ENCODE assay signal across 8 cellular contexts in the genomic region with DNA sequence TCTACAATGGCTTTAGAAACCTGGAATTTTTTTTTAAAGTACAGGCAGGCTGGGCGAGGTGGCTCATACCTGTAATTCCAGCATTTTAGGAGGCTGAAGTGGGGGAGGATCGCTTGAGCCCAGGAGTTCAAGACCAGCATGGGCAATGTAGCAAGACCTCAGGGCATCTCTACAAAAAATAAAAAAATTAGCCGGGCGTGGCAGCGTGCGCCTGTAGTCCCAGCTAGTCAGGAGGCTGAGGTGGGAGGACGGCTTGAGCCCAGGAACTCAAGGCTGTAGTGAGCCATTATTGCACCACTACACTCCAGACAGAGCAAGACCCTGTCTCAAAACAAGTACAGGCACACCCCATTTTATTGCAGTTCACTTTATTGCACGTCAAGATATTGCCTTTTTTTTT. TPM values are rescaled to one million over a fixed set of nuclear protein-coding genes. Genes with fewer than 3 reads are reported as not detected.
DNase-seq lines count a peak whose midpoint lies in the region; ATAC-seq, FAIRE-seq and TF ChIP-seq lines count a peak whose summit lies in the region.
"Had no signal": no experiment of that assay in that cellular context is flagged by ENCODE, and none has a peak within 500 bp of the region (broad histone marks: within the 10 kb centered on the region; RNA-seq: fewer than 3 reads in every experiment).

No MANE protein-coding gene starts in this region.

- H3K4me1 ChIP-seq in keratinocyte (ENCODE audit: control insufficient read depth, extremely low read depth, insufficient read depth, low read length), result peaks cover 47% of the 10 kb centered on the region
- H3K4me1 ChIP-seq in gastroesophageal sphincter, result peaks cover 0 to 15% (median 11%) of the 10 kb centered on the region in 3 donors

- no peak overlapping the region for H2AFZ ChIP-seq in keratinocyte (ENCODE audit: control insufficient read depth, low read length)

- H4K20me1 ChIP-seq in keratinocyte (ENCODE audit: control insufficient read depth, extremely low read depth, insufficient read depth, low read length), result no peaks in the 10 kb centered on the region

- H3K36me3 ChIP-seq in keratinocyte (ENCODE audit: control insufficient read depth in 2 of 2, extremely low read depth in 1 of 2, insufficient read depth in 2 of 2, low read length in 2 of 2) (no peaks in the 10 kb centered on the region), gastroesophageal sphincter (no peaks in the 10 kb centered on the region)
- H3K36me3 ChIP-seq: SJCRH30 had no signal

- FAIRE-seq in GM12891 (lab: Jason Lieb, UNC) (peak; percentile 20), keratinocyte (lab: Jason Lieb, UNC) (peak; percentile 20)

- H3K27me3 ChIP-seq in keratinocyte (ENCODE audit: control insufficient read depth, extremely low read depth, insufficient read depth, low read length), result no peaks in the 10 kb centered on the region
- peaks cover 96% of the 10 kb centered on the region for H3K27me3 ChIP-seq in gastroesophageal sphincter

- dilution Hi-C loops in keratinocyte (cut with MboI; ENCODE audit: extremely low pct_ligation_motif_present, low sequenced_read_pairs), result no loop called here

- no peak for TF ChIP-seq EP300 in gastroesophageal sphincter (IDR thresholded peaks at IDR 0.05)

- no peak for ATAC-seq in left lobe of liver
- ATAC-seq in gastroesophageal sphincter, result no peak

- DNase-seq in GM12891 (ENCODE audit: insufficient read length, low spot score), result no peak
- no peak for DNase-seq in keratinocyte (ENCODE audit: low read depth, low spot score)
- no peak for DNase-seq in left lobe of liver (ENCODE audit: low spot score)
- DNase-seq in NCI-H187 (lab: John Stamatoyannopoulos, UW), result no peak

- H3K4me3 ChIP-seq in keratinocyte (ENCODE audit: control insufficient read depth in 2 of 3, extremely low read depth in 1 of 3, insufficient read depth in 2 of 3, low read depth in 1 of 3, low read length in 3 of 3), result peak overlapping the region in 1 of 3 experiments; percentile 50
- no peak overlapping the region for H3K4me3 ChIP-seq in gastroesophageal sphincter
- H3K4me3 ChIP-seq: SJCRH30 had no signal

- peak overlapping the region; percentile 80 for H3K9ac ChIP-seq in keratinocyte (ENCODE audit: control insufficient read depth, extremely low read depth, insufficient read depth, low read length)

- no peak for TF ChIP-seq CTCF in VCaP (conservative IDR thresholded peaks at IDR 0.05)
- TF ChIP-seq CTCF in keratinocyte (optimal IDR thresholded peaks at IDR 0.05 in 1 of 3, IDR thresholded peaks at IDR 0.05 in 1 of 3, conservative IDR thresholded peaks at IDR 0.05 in 1 of 3; ENCODE audit: extremely low read depth in 1 of 3, insufficient read depth in 2 of 3, low read length in 3 of 3), result no peak
- TF ChIP-seq CTCF in gastroesophageal sphincter (IDR thresholded peaks at IDR 0.05), result no peak

- 62 to 77% methylated on average over 2 to 6 of the region's 8 CpGs for WGBS in gastroesophageal sphincter (ENCODE audit: low coverage in 1 of 2), 2 donors

- H3K9me3 ChIP-seq in keratinocyte (ENCODE audit: control insufficient read depth, low read depth, low read length) (no peaks in the 10 kb centered on the region), gastroesophageal sphincter (no peaks in the 10 kb centered on the region)
- H3K9me3 ChIP-seq: SJCRH30 had no signal

- peaks cover 16% of the 10 kb centered on the region for H3K79me2 ChIP-seq in keratinocyte (ENCODE audit: control insufficient read depth, insufficient read depth, low read length)

- no peaks in the 10 kb centered on the region for H3K9me1 ChIP-seq in keratinocyte (ENCODE audit: control insufficient read depth, extremely low read depth, insufficient read depth, low read length)

- H3K27ac ChIP-seq in VCaP (peak overlapping the region; percentile 91; the same call in 1 of the 2 replicates), keratinocyte (ENCODE audit: control insufficient read depth, insufficient read depth, low read length) (peak overlapping the region; percentile 96), gastroesophageal sphincter (no peak overlapping the region)
- H3K27ac ChIP-seq: SJCRH30 had no signal

- TF ChIP-seq POLR2A in GM12891 (IDR thresholded peaks at IDR 0.05; ENCODE audit: low read depth, low read length), result no peak
- TF ChIP-seq POLR2A in gastroesophageal sphincter (IDR thresholded peaks at IDR 0.05), result no peak

- peak overlapping the region; percentile 81 for H3K4me2 ChIP-seq in keratinocyte (ENCODE audit: control insufficient read depth, extremely low read depth, insufficient read depth, low read depth, low read length)

TF ChIP-seq in GM12891, 5 proteins besides CTCF, POLR2A, EP300 and RAD21:
- TF ChIP-seq SPI1 (IDR thresholded peaks at IDR 0.05; ENCODE audit: low read depth, low read length) (no peak), POLR2AphosphoS5 (IDR thresholded peaks at IDR 0.05; ENCODE audit: low read depth, low read length) (no peak), PAX5 (IDR thresholded peaks at IDR 0.05; ENCODE audit: insufficient read depth, low read length, severe bottlenecking) (no peak), TAF1 (IDR thresholded peaks at IDR 0.05; ENCODE audit: low read depth, low read length) (no peak), POU2F2 (IDR thresholded peaks at IDR 0.05; ENCODE audit: low read depth, low read length) (no peak)

RNA-seq across cellular contexts. Expression of gene HES2, which starts 4.8 kb away (rescaled TPM):
- polyA plus RNA-seq in GM12891 (2012; ENCODE audit: low read depth, missing spikeins), result 0.85 TPM
- polyA plus RNA-seq in keratinocyte, result 30.1 to 51.6 TPM (median 33.9 TPM) in 3 replicates
- polyA plus RNA-seq in keratinocyte (2011; ENCODE audit: low read depth), result 20.4 TPM
- 32.5 and 63.3 TPM in 2 replicates for polyA plus RNA-seq in keratinocyte (2011; cell fraction: cytosol; rRNA removed)
- polyA plus RNA-seq in keratinocyte (2011; cell fraction: nucleus; rRNA removed), result 70.8 and 105 TPM in 2 replicates
- 52.0 and 70.3 TPM in 2 replicates for polyA plus RNA-seq in keratinocyte (2012; ENCODE audit: low replicate concordance)
- polyA minus RNA-seq in keratinocyte, result 26.9 to 42.5 TPM (median 37.1 TPM) in 3 replicates
- polyA minus RNA-seq in keratinocyte (2011; cell fraction: cytosol; rRNA and poly(A)+ RNA removed), result 90.9 TPM
- 79.5 and 80.0 TPM in 2 replicates for polyA minus RNA-seq in keratinocyte (2011; cell fraction: nucleus; rRNA and poly(A)+ RNA removed)
- total RNA-seq in left lobe of liver (0.13 TPM), gastroesophageal sphincter (1 to 10 TPM in 1 of 4 donors, not detected in 3; 7.3 TPM)
- total RNA-seq: SJCRH30 had no signal
- polyA plus RNA-seq: immature natural killer cell had no signal

RNA-seq across cellular contexts. Expression of gene ESPN, which starts 9.7 kb away (rescaled TPM):
- polyA plus RNA-seq in GM12891 (2012; ENCODE audit: low read depth, missing spikeins), result 0.13 TPM
- 0.47 to 3.6 TPM (median 1.2 TPM) in 3 replicates for polyA plus RNA-seq in keratinocyte
- 4.3 TPM for polyA plus RNA-seq in keratinocyte (2011; ENCODE audit: low read depth)
- polyA plus RNA-seq in keratinocyte (2011; cell fraction: cytosol; rRNA removed), result 1.0 and 4.6 TPM in 2 replicates
- 7.3 and 11.3 TPM in 2 replicates for polyA plus RNA-seq in keratinocyte (2011; cell fraction: nucleus; rRNA removed)
- 2.4 and 17.9 TPM in 2 replicates for polyA plus RNA-seq in keratinocyte (2012; ENCODE audit: low replicate concordance)
- 0.48 to 4.3 TPM (median 2.2 TPM) in 3 replicates for polyA minus RNA-seq in keratinocyte
- 13.4 TPM for polyA minus RNA-seq in keratinocyte (2011; cell fraction: cytosol; rRNA and poly(A)+ RNA removed)
- 3.1 and 3.3 TPM in 2 replicates for polyA minus RNA-seq in keratinocyte (2011; cell fraction: nucleus; rRNA and poly(A)+ RNA removed)
- total RNA-seq in left lobe of liver (172 TPM), gastroesophageal sphincter (under 1 TPM in 3 of 4 donors, not detected in 1; 0.47 to 0.92 (median 0.81) TPM)
- polyA plus RNA-seq: immature natural killer cell had no signal

RNA-seq across cellular contexts. Expression of gene ACOT7, which starts 21.3 kb away (rescaled TPM):
- 61.5 TPM for polyA plus RNA-seq in GM12891 (2012; ENCODE audit: low read depth, missing spikeins)
- 195 to 349 TPM (median 226 TPM) in 3 replicates for polyA plus RNA-seq in keratinocyte
- polyA plus RNA-seq in keratinocyte (2011; ENCODE audit: low read depth), result 45.1 TPM
- 181 and 317 TPM in 2 replicates for polyA plus RNA-seq in keratinocyte (2011; cell fraction: cytosol; rRNA removed)
- polyA plus RNA-seq in keratinocyte (2011; cell fraction: nucleus; rRNA removed), result 182 and 242 TPM in 2 replicates
- polyA plus RNA-seq in keratinocyte (2012; ENCODE audit: low replicate concordance), result 89.4 and 275 TPM in 2 replicates
- 126 to 203 TPM (median 149 TPM) in 3 replicates for polyA minus RNA-seq in keratinocyte
- polyA minus RNA-seq in keratinocyte (2011; cell fraction: cytosol; rRNA and poly(A)+ RNA removed), result 156 TPM
- polyA minus RNA-seq in keratinocyte (2011; cell fraction: nucleus; rRNA and poly(A)+ RNA removed), result 79.8 and 80.3 TPM in 2 replicates
- 13.2 TPM for total RNA-seq in left lobe of liver
- total RNA-seq in gastroesophageal sphincter, result 10 to 100 TPM; 22.3 to 32.5 (median 25.0) TPM

RNA-seq across cellular contexts. Expression of gene TNFRSF25, which starts 51.1 kb away (rescaled TPM):
- 0.46 TPM for polyA plus RNA-seq in GM12891 (2012; ENCODE audit: low read depth, missing spikeins)
- 12.2 to 35.8 TPM (median 12.4 TPM) in 3 replicates for polyA plus RNA-seq in keratinocyte
- 7.1 TPM for polyA plus RNA-seq in keratinocyte (2011; ENCODE audit: low read depth)
- polyA plus RNA-seq in keratinocyte (2011; cell fraction: cytosol; rRNA removed), result 3.6 and 6.6 TPM in 2 replicates
- polyA plus RNA-seq in keratinocyte (2011; cell fraction: nucleus; rRNA removed), result 100 and 140 TPM in 2 replicates
- 16.7 and 29.9 TPM in 2 replicates for polyA plus RNA-seq in keratinocyte (2012; ENCODE audit: low replicate concordance)
- polyA minus RNA-seq in keratinocyte, result 11.3 to 20.1 TPM (median 11.4 TPM) in 3 replicates
- 6.1 TPM for polyA minus RNA-seq in keratinocyte (2011; cell fraction: cytosol; rRNA and poly(A)+ RNA removed)
- polyA minus RNA-seq in keratinocyte (2011; cell fraction: nucleus; rRNA and poly(A)+ RNA removed), result 17.1 and 23.7 TPM in 2 replicates
- total RNA-seq in left lobe of liver, result 2.1 TPM
- total RNA-seq in gastroesophageal sphincter, result 10 to 100 TPM in 2 of 4 donors, 1 to 10 TPM in 2; 4.2 to 11.2 (median 8.8) TPM

Comparison
In these comparisons a context has a peak if more than half of its experiments do, and no peak if none do; other contexts are left out.
1. H3K27ac ChIP-seq: peak in VCaP (single experiment) and keratinocyte (single experiment); none in gastroesophageal sphincter (0 of 4).
2. RNA of gene ESPN, which starts 9.7 kb away (total RNA-seq): 172 TPM in left lobe of liver (single experiment); 0.47 to 0.92 TPM in gastroesophageal sphincter; every median in the first group is over 10 times any median in the second.